1 cellular context compared by ENCODE assay signal in the genomic region with DNA sequence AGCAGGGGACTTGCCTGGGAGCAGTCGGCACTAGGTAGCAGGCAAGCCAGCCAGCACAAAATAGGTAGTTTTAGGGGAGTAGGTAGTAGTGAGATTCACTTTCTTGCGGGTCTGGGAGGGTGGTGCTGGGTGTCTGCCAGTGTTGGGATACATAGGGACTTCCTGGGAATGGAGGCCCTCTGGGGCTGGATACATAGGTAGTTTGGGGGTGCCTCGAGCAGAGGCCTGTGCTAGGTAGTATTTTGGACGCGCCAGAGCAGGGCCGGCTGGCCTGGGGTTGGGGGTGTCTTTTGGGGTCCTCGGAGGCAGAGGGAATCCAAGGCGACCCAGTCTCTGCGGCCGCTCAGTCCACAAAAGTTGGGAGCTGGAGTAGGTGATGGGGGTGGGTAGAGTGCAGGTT.
TF ChIP-seq lines count a peak whose summit lies in the region.

No MANE protein-coding gene starts in this region.

TF ChIP-seq in HCT116, 20 proteins besides CTCF, POLR2A, EP300 and RAD21:
- TF ChIP-seq SP1 (IDR thresholded peaks at IDR 0.05; ENCODE audit: low read depth) (no peak), CEBPB (IDR thresholded peaks at IDR 0.05; ENCODE audit: low read depth) (no peak), SRF (IDR thresholded peaks at IDR 0.05; ENCODE audit: low read depth) (no peak), JUND (IDR thresholded peaks at IDR 0.05) (no peak), ZFX (IDR thresholded peaks at IDR 0.05) (no peak), EGR1 (IDR thresholded peaks at IDR 0.05; ENCODE audit: low read depth) (no peak), EZH2phosphoT487 (IDR thresholded peaks at IDR 0.05; ENCODE audit: borderline replicate concordance) (no peak), ZNF274 (IDR thresholded peaks at IDR 0.05; ENCODE audit: low read depth, low read length) (no peak), EZH2 (IDR thresholded peaks at IDR 0.05) (no peak)
- TF ChIP-seq, protein P1, sequence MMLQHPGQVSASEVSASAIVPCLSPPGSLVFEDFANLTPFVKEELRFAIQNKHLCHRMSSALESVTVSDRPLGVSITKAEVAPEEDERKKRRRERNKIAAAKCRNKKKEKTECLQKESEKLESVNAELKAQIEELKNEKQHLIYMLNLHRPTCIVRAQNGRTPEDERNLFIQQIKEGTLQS (IDR thresholded peaks at IDR 0.05): no peak
- TF ChIP-seq, protein P2, sequence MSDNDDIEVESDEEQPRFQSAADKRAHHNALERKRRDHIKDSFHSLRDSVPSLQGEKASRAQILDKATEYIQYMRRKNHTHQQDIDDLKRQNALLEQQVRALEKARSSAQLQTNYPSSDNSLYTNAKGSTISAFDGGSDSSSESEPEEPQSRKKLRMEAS (IDR thresholded peaks at IDR 0.05): no peak
- TF ChIP-seq, protein P3, sequence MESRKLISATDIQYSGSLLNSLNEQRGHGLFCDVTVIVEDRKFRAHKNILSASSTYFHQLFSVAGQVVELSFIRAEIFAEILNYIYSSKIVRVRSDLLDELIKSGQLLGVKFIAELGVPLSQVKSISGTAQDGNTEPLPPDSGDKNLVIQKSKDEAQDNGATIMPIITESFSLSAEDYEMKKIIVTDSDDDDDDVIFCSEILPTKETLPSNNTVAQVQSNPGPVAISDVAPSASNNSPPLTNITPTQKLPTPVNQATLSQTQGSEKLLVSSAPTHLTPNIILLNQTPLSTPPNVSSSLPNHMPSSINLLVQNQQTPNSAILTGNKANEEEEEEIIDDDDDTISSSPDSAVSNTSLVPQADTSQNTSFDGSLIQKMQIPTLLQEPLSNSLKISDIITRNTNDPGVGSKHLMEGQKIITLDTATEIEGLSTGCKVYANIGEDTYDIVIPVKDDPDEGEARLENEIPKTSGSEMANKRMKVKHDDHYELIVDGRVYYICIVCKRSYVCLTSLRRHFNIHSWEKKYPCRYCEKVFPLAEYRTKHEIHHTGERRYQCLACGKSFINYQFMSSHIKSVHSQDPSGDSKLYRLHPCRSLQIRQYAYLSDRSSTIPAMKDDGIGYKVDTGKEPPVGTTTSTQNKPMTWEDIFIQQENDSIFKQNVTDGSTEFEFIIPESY (IDR thresholded peaks at IDR 0.05; ENCODE audit: extremely low read depth, insufficient replicate concordance, low read length): no peak
